In the genomic region with DNA sequence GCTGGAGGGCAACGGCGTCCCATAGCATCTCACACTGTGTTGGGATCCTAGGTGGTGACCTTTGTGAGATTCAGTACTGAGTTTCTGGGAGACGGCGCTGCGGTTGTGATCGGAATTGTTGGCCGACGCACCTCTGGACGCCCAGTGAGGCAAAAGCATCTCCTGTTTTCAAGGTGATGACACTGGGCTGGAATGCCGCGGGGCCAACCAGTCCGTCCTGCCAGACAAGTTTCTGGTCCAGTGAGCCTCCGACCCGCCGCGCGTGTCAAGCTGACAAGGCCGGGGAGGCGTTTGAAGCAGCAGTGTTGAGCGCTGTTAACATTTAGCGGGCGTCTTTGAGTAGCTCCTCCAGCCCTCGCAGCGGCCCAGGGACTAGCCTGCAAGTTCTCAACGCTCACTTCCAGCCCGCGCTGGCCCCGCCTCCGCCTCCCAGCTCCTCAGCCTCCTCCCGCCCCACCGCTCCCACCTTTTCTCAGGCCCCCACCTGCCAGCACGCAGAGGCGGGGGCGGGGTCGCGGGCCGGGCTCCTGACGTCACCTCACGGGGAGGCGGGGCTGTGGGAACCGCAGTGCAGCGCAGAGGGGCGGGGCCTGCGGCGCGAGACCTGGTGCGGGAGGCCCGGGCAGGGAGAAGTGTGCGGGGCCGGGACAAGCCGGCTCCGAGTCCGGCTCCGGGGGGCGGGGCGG, we compare ENCODE assay signal across 9 cellular contexts. TPM values are rescaled to one million over a fixed set of nuclear protein-coding genes. Genes with fewer than 3 reads are reported as not detected.
DNase-seq lines count a peak whose midpoint lies in the region; ATAC-seq, FAIRE-seq and TF ChIP-seq lines count a peak whose summit lies in the region.
"Had no signal": no experiment of that assay in that cellular context is flagged by ENCODE, and none has a peak within 500 bp of the region (broad histone marks: within the 10 kb centered on the region; RNA-seq: fewer than 3 reads in every experiment).

No MANE protein-coding gene starts in this region.

- H3K27ac ChIP-seq in SJSA1 = no peak overlapping the region
- H3K27ac ChIP-seq in stomach smooth muscle (ENCODE audit: low read length) = no peak overlapping the region

- H2AFZ ChIP-seq in neuron (ENCODE audit: low read depth, low read length) = peak overlapping the region; percentile 83

- H3K9me3 ChIP-seq in SJSA1 (replicated peaks) (peaks cover 3% of the 10 kb centered on the region), neuron (ENCODE audit: low read length) (peaks cover 2% of the 10 kb centered on the region), stomach smooth muscle (ENCODE audit: control insufficient read depth in 2 of 2, low read length in 2 of 2) (no peaks in the 10 kb centered on the region)

- H3K36me3 ChIP-seq in SJSA1 (no peaks in the 10 kb centered on the region), neuron (ENCODE audit: insufficient read depth, low read length) (no peaks in the 10 kb centered on the region), stomach smooth muscle (ENCODE audit: control insufficient read depth in 2 of 2, insufficient read depth in 2 of 2, low read length in 2 of 2) (no peaks in the 10 kb centered on the region)

- H3K27me3 ChIP-seq in SJSA1 (replicated peaks) (peaks cover 44% of the 10 kb centered on the region), neuron (ENCODE audit: insufficient read depth, low read length) (peaks cover 38% of the 10 kb centered on the region), stomach smooth muscle (ENCODE audit: control insufficient read depth in 1 of 2, insufficient read depth in 2 of 2, low read length in 2 of 2) (peaks cover 0 to 2% of the 10 kb centered on the region in 2 donors)

- H3K4me3 ChIP-seq in LNCaP clone FGC (ENCODE audit: low read depth, low read length) (peak overlapping the region; percentile 85), SJSA1 (peak overlapping the region; percentile 44), neuron (ENCODE audit: low read length) (peak overlapping the region; percentile 84), stomach smooth muscle (ENCODE audit: low read length in 2 of 2) (peak overlapping the region; percentile 71 to 76)

- H3K9ac ChIP-seq in stomach smooth muscle (ENCODE audit: low read length in 2 of 2) = peak overlapping the region; percentile 31 to 40

- peak; percentile 80 for ATAC-seq in GM21825 (IDR thresholded peaks at IDR 0.05; ENCODE audit: unreplicated experiment)

- no peak for FAIRE-seq in frontal cortex (lab: Jason Lieb, UNC)

- TF ChIP-seq CTCF in LNCaP clone FGC (IDR thresholded peaks at IDR 0.05; ENCODE audit: control insufficient read depth, extremely low read depth, insufficient read depth) = no peak

- DNase-seq in DMS 273 (lab: John Stamatoyannopoulos, UW; ENCODE audit: unreplicated experiment) (peak; percentile 86), LNCaP clone FGC (ENCODE audit: low read depth) (peak; percentile 92), SJSA1 (ENCODE audit: low read depth in 1 of 2, low spot score in 2 of 2) (peak in 1 of 2 experiments; percentile 58), frontal cortex (ENCODE audit: low spot score in 2 of 2) (peak; percentile 86 to 92)
- DNase-seq in activated gamma-delta T cell treated with anti-CD3 and anti-CD28 coated beads, Interleukin-2, amount 50 U/mL, for 16 hours (ENCODE audit: low read depth) = peak; percentile 72

- peaks cover 13% of the 10 kb centered on the region for H3K4me1 ChIP-seq in SJSA1 (replicated peaks)
- H3K4me1 ChIP-seq in neuron (ENCODE audit: insufficient read depth, low read length) = peaks cover 28% of the 10 kb centered on the region
- peaks cover 13% of the 10 kb centered on the region for H3K4me1 ChIP-seq in stomach smooth muscle (ENCODE audit: control insufficient read depth, insufficient read depth, low read length)

RNA-seq across cellular contexts. Expression of a gene that starts 0.5 kb away (rescaled TPM):
- total RNA-seq in SJSA1 (2014; rRNA removed; shearing (Covaris generic)) = 0.18 TPM in 1 of 2 replicates, not detected in the other
- total RNA-seq in frontal cortex = 8.6 TPM
- total RNA-seq: dermis microvascular lymphatic vessel endothelial cell had no signal
